In the genomic region with DNA sequence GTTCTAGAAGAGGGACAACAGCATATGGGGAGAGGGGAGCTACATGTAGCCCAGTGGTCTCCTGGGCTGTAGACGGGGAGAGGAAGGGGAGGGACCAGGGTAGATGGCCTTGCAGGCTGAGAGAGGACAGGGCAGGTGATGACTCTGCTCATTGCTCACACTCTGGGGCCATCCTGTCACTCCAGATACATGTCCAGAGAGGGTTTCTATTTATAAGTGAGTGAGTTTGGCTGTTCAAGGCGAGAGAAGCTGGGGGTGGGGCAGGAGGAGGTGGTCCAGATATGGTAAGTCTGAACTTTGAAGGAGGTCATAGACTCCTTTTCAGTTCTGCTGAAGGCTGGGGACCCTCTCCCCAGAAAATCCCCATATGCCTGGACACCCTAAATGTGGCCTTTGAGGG, we compare ENCODE assay signal across 36 cellular contexts. TPM values are rescaled to one million over a fixed set of nuclear protein-coding genes. Genes with fewer than 3 reads are reported as not detected.
"Had no signal": no experiment of that assay in that cellular context is flagged by ENCODE, and none has a peak within 500 bp of the region (broad histone marks: within the 10 kb centered on the region; RNA-seq: fewer than 3 reads in every experiment).

No MANE protein-coding gene starts in this region.

- H3K4me3 Mint-ChIP-seq: central memory CD8-positive, alpha-beta T cell; dendritic cell treated with granulocyte-macrophage colony-stimulating factor and Interleukin-4, amounts not matched to agents 40 ng/mL and 50 ng/mL, for 4 days; endodermal cell; immature natural killer cell; mesothelial cell of epicardium; naive B cell; natural killer cell treated with Interleukin-12 subunit alpha and Interleukin-12 subunit beta and Interleukin-15 and Interleukin-18, amount 100 ng/mL, for 72 hours; stimulated activated memory B cell treated with anti-CD40 and anti-IgM and Interleukin-4, amounts not matched to agents 10 μg/mL and 1 μg/mL and 100 μg/mL, for 72 hours; type B pancreatic cell had no signal

- H3K4me3 ChIP-seq: colonic mucosa, gastroesophageal sphincter, mucosa of descending colon, neural progenitor cell, ovary, smooth muscle cell, testis, tibial artery had no signal

- H3K36me3 ChIP-seq: colonic mucosa, gastroesophageal sphincter, neural progenitor cell, ovary, tibial artery had no signal

- DNase-seq: colonic mucosa; effector CD8-positive, alpha-beta T cell; endodermal cell; foreskin fibroblast; hypothalamus; immature natural killer cell; islet precursor cell; kidney glomerular epithelial cell; mesenchymal stem cell; mucosa of descending colon; naive B cell; nucleus accumbens; ovary; posterior cingulate gyrus; retina; stimulated activated CD4-positive, alpha-beta T cell treated with anti-CD3 and anti-CD28 coated beads, Interleukin-2, amount 100 ng/mL, for 24 hours; stimulated activated CD4-positive, alpha-beta T cell treated with anti-CD3 and anti-CD28 coated beads, Interleukin-4, amount 100 ng/mL, for 24 hours; stimulated activated naive CD8-positive, alpha-beta T cell treated with anti-CD3 and anti-CD28 coated beads, Interleukin-15, Interleukin-2, amounts not matched to agents 100 U/mL and 50 U/mL, for 24 hours; substantia nigra; testis; tibial artery had no signal

- H3K27me3 ChIP-seq: colonic mucosa, neural progenitor cell, ovary, testis had no signal

- H3K27ac Mint-ChIP-seq: dendritic cell treated with granulocyte-macrophage colony-stimulating factor and Interleukin-4, amounts not matched to agents 40 ng/mL and 50 ng/mL, for 4 days; endodermal cell; immature natural killer cell; mesothelial cell of epicardium; natural killer cell treated with Interleukin-12 subunit alpha and Interleukin-12 subunit beta and Interleukin-15 and Interleukin-18, amount 100 ng/mL, for 72 hours; neural progenitor cell; stimulated activated memory B cell treated with anti-CD40 and anti-IgM and Interleukin-4, amounts not matched to agents 10 μg/mL and 1 μg/mL and 100 μg/mL, for 72 hours; type B pancreatic cell had no signal

- H3K4me1 ChIP-seq: colonic mucosa, gastroesophageal sphincter, tibial artery had no signal

- H3K27ac ChIP-seq: colonic mucosa, epithelial cell of prostate, gastroesophageal sphincter, neural progenitor cell, ovary, testis, tibial artery had no signal

- H3K4me1 Mint-ChIP-seq: central memory CD8-positive, alpha-beta T cell; immature natural killer cell; naive B cell; stimulated activated memory B cell treated with anti-CD40 and anti-IgM and Interleukin-4, amounts not matched to agents 10 μg/mL and 1 μg/mL and 100 μg/mL, for 72 hours had no signal

- ATAC-seq: esophagus mucosa; gastroesophageal sphincter; mucosa of descending colon; natural killer cell treated with Interleukin-12 subunit alpha and Interleukin-12 subunit beta and Interleukin-15 and Interleukin-18, amount 100 ng/mL, for 72 hours; sciatic nerve; stimulated activated memory B cell treated with anti-CD40 and anti-IgM and Interleukin-4, amounts not matched to agents 10 μg/mL and 1 μg/mL and 100 μg/mL, for 72 hours; stimulated activated naive CD8-positive, alpha-beta T cell treated with anti-CD3 and anti-CD28 coated beads, Interleukin-15, Interleukin-2, amounts not matched to agents 100 U/mL and 50 U/mL, for 24 hours had no signal

- H3K9me3 Mint-ChIP-seq: central memory CD8-positive, alpha-beta T cell; dendritic cell treated with granulocyte-macrophage colony-stimulating factor and Interleukin-4, amounts not matched to agents 40 ng/mL and 50 ng/mL, for 4 days; endodermal cell; immature natural killer cell; mesothelial cell of epicardium; naive B cell; natural killer cell treated with Interleukin-12 subunit alpha and Interleukin-12 subunit beta and Interleukin-15 and Interleukin-18, amount 100 ng/mL, for 72 hours; neural progenitor cell; stimulated activated memory B cell treated with anti-CD40 and anti-IgM and Interleukin-4, amounts not matched to agents 10 μg/mL and 1 μg/mL and 100 μg/mL, for 72 hours; type B pancreatic cell had no signal

- H3K9me3 ChIP-seq: colonic mucosa, gastroesophageal sphincter, mucosa of descending colon, ovary, testis, tibial artery had no signal

- H3K36me3 Mint-ChIP-seq: immature natural killer cell; mesothelial cell of epicardium; naive B cell; natural killer cell treated with Interleukin-12 subunit alpha and Interleukin-12 subunit beta and Interleukin-15 and Interleukin-18, amount 100 ng/mL, for 72 hours; stimulated activated memory B cell treated with anti-CD40 and anti-IgM and Interleukin-4, amounts not matched to agents 10 μg/mL and 1 μg/mL and 100 μg/mL, for 72 hours had no signal

RNA-seq across cellular contexts. Expression of gene CACNA1G, which starts 22.2 kb away (rescaled TPM):
- total RNA-seq: lung microvascular endothelial cell; natural killer cell treated with Interleukin-12 subunit alpha and Interleukin-12 subunit beta and Interleukin-15 and Interleukin-18, amount 100 ng/mL, for 72 hours; pulmonary artery endothelial cell had no signal
- polyA plus RNA-seq: immature natural killer cell had no signal

RNA-seq across cellular contexts. Expression of gene EPN3, which starts 50.2 kb away (rescaled TPM):
- total RNA-seq: chondrocyte; lung microvascular endothelial cell; natural killer cell treated with Interleukin-12 subunit alpha and Interleukin-12 subunit beta and Interleukin-15 and Interleukin-18, amount 100 ng/mL, for 72 hours had no signal
- polyA plus RNA-seq: immature natural killer cell had no signal

RNA-seq across cellular contexts. Expression of gene ABCC3, which starts 51.9 kb away (rescaled TPM):
- total RNA-seq: natural killer cell treated with Interleukin-12 subunit alpha and Interleukin-12 subunit beta and Interleukin-15 and Interleukin-18, amount 100 ng/mL, for 72 hours had no signal
